In genomic region chr5:54009828-54010227, GRCh38 we compare ENCODE assay signal across 19 cellular contexts.
"Had no signal": no experiment of that assay in that cellular context is flagged by ENCODE, and none has a peak within 500 bp of the region (broad histone marks: within the 10 kb centered on the region; RNA-seq: fewer than 3 reads in every experiment).

No MANE protein-coding gene starts in this region.

- H3K4me1 Mint-ChIP-seq: naive B cell had no signal

- H3K27me3 ChIP-seq: left lung, spleen, thyroid gland had no signal

- H3K27ac Mint-ChIP-seq: dendritic cell treated with granulocyte-macrophage colony-stimulating factor and Interleukin-4, amounts not matched to agents 40 ng/mL and 50 ng/mL, for 4 days; effector memory CD8-positive, alpha-beta T cell; T-helper 1 cell treated with Interleukin-12 subunit alpha and Interleukin-12 subunit beta and Interleukin-4 antibody, amounts not matched to agents 30 μg/mL and 1 μg/mL, for 36 hours had no signal

- H3K4me1 ChIP-seq: left lung, spleen, thyroid gland had no signal

- H3K36me3 ChIP-seq: left lung, spleen, thyroid gland had no signal

- H3K4me3 ChIP-seq: left lung, spleen, thyroid gland had no signal

- H3K9me3 ChIP-seq: thyroid gland had no signal

- H3K27ac ChIP-seq: epithelial cell of prostate, left lung, spleen, thyroid gland had no signal

- ATAC-seq: effector memory CD8-positive, alpha-beta T cell; left lung had no signal

- H3K27me3 Mint-ChIP-seq: dendritic cell treated with granulocyte-macrophage colony-stimulating factor and Interleukin-4, amounts not matched to agents 40 ng/mL and 50 ng/mL, for 4 days; effector memory CD8-positive, alpha-beta T cell; naive B cell had no signal

- H3K4me3 Mint-ChIP-seq: dendritic cell treated with granulocyte-macrophage colony-stimulating factor and Interleukin-4, amounts not matched to agents 40 ng/mL and 50 ng/mL, for 4 days; effector memory CD8-positive, alpha-beta T cell; naive B cell; T-helper 1 cell treated with Interleukin-12 subunit alpha and Interleukin-12 subunit beta and Interleukin-4 antibody, amounts not matched to agents 30 μg/mL and 1 μg/mL, for 36 hours had no signal

- DNase-seq: activated CD4-positive, alpha-beta T cell treated with anti-CD3 and anti-CD28 coated beads, Interleukin-2, amount 50 U/mL, for 1 hour; activated CD4-positive, CD25-positive, alpha-beta regulatory T cell treated with anti-CD3 and anti-CD28 coated beads, Interleukin-2, amount 50 U/mL, for 72 hours; activated CD8-positive, alpha-beta memory T cell treated with anti-CD3 and anti-CD28 coated beads, Interleukin-2, amount 50 U/mL, for 4 hours; activated effector memory CD4-positive, alpha-beta T cell treated with anti-CD3 and anti-CD28 coated beads, Interleukin-2, amount 50 U/mL, for 16 hours; activated naive CD4-positive, alpha-beta T cell treated with anti-CD3 and anti-CD28 coated beads, Interleukin-2, amount 50 U/mL, for 16 hours; activated T-cell treated with anti-CD3 and anti-CD28 coated beads, Interleukin-2, amount 50 U/mL, for 48 hours; aorta; effector memory CD8-positive, alpha-beta T cell; foreskin fibroblast; left lung; mammary epithelial cell; naive B cell; spleen; stimulated activated CD8-positive, alpha-beta memory T cell treated with anti-CD3 and anti-CD28 coated beads, Interleukin-4, amount 100 ng/mL, for 48 hours; stimulated activated naive CD4-positive, alpha-beta T cell; thyroid gland had no signal
